ENCODE assay signal across 9 cellular contexts in genomic region chr3:172546628-172547214, GRCh38. TPM values are rescaled to one million over a fixed set of nuclear protein-coding genes. Genes with fewer than 3 reads are reported as not detected.
DNase-seq lines count a peak whose midpoint lies in the region; ATAC-seq and TF ChIP-seq lines count a peak whose summit lies in the region.
"Had no signal": no experiment of that assay in that cellular context is flagged by ENCODE, and none has a peak within 500 bp of the region (broad histone marks: within the 10 kb centered on the region; RNA-seq: fewer than 3 reads in every experiment).

No MANE protein-coding gene starts in this region.

- CTCF ChIA-PET in mammary epithelial cell (lab: Charles Lee; ENCODE audit: low non-redundant PET): interaction anchor here (1.0 kb wide), 1 partner anchor 70 kb away, joined by 4 read pairs; no protein-coding TSS in a partner anchor

- no peaks in the 10 kb centered on the region for H3K79me1 ChIP-seq in neuronal stem cell (ENCODE audit: low read depth, low read length)

- peak overlapping the region; percentile 83 for H3K27ac ChIP-seq in KOPT-K1 (ENCODE audit: low read depth, low read length, poor library complexity, severe bottlenecking)
- H3K27ac ChIP-seq in mammary epithelial cell (ENCODE audit: insufficient read depth, low read depth, low read length): peak overlapping the region; percentile 52
- peak overlapping the region in 3 of 5 donors; percentile 43 to 85 (median 43) for H3K27ac ChIP-seq in stomach
- no peak overlapping the region for H3K27ac ChIP-seq in neuronal stem cell (replicated peaks; ENCODE audit: low read length)

- H3K36me3 ChIP-seq in KOPT-K1 (ENCODE audit: insufficient read depth, low read length) (no peaks in the 10 kb centered on the region), mammary epithelial cell (ENCODE audit: insufficient read depth, low read length) (no peaks in the 10 kb centered on the region), stomach (no peaks in the 10 kb centered on the region), neuronal stem cell (replicated peaks in 1 of 2; ENCODE audit: control insufficient read depth in 2 of 2, insufficient read depth in 2 of 2, low read length in 2 of 2) (no peaks in the 10 kb centered on the region)

- no peak for DNase-seq in activated T-cell treated with anti-CD3 and anti-CD28 coated beads, Interleukin-2, amount 50 U/mL, for 72 hours
- DNase-seq in activated T-cell treated with anti-CD3 and anti-CD28 coated beads for 4 hours (no peak), mammary epithelial cell (no peak), stomach (no peak), NCI-H146 (lab: John Stamatoyannopoulos, UW) (no peak), neuronal stem cell (ENCODE audit: low spot score) (no peak), NCI-H2081 treated with DMSO at 0.1 percent for 48 hours (lab: John Stamatoyannopoulos, UW) (no peak)
- DNase-seq: NCI-H526 had no signal

- no TSS peak for BruUV-seq in mammary epithelial cell (replicated peaks; lab: Mats Ljungman, UMichigan)

- H3K4me3 ChIP-seq in mammary epithelial cell (replicated peaks in 1 of 3; ENCODE audit: insufficient read depth in 1 of 3, low read depth in 2 of 3, low read length in 3 of 3) (no peak overlapping the region), stomach (no peak overlapping the region), neuronal stem cell (ENCODE audit: low read length in 2 of 2) (no peak overlapping the region)

- H3K4me1 Mint-ChIP-seq in activated T-cell treated with anti-CD3 and anti-CD28 coated beads, Interleukin-2, amount 50 U/mL, for 72 hours (ENCODE audit: low read depth): peaks cover 47% of the 10 kb centered on the region

- no peak overlapping the region for H2BK12ac ChIP-seq in neuronal stem cell (ENCODE audit: low read length)

- H2BK15ac ChIP-seq in neuronal stem cell (ENCODE audit: low read length): no peak overlapping the region

- H3K9me3 Mint-ChIP-seq in activated T-cell treated with anti-CD3 and anti-CD28 coated beads, Interleukin-2, amount 50 U/mL, for 72 hours: no peaks in the 10 kb centered on the region

- in situ Hi-C loops in mammary epithelial cell (cut with MboI; ENCODE audit: low sequenced_read_pairs in 2 of 2): no loop called here

- dilution Hi-C loops in mammary epithelial cell (cut with HindIII; ENCODE audit: low sequenced_read_pairs): no loop called here

- H3K23ac ChIP-seq in neuronal stem cell (ENCODE audit: low read depth, low read length, poor library complexity): no peak overlapping the region

- no peak for ATAC-seq in activated T-cell treated with anti-CD3 and anti-CD28 coated beads, Interleukin-2, amount 50 U/mL, for 72 hours (replicated peaks in 1 of 2)

- TF ChIP-seq EP300 in stomach (IDR thresholded peaks at IDR 0.05): no peak

- peaks cover 0 to 2% of the 10 kb centered on the region in 2 donors for H3K36me3 Mint-ChIP-seq in activated T-cell treated with anti-CD3 and anti-CD28 coated beads, Interleukin-2, amount 50 U/mL, for 72 hours (ENCODE audit: insufficient read depth in 2 of 2)

- no peaks in the 10 kb centered on the region for H4K20me1 ChIP-seq in mammary epithelial cell (ENCODE audit: insufficient read depth, low read length)

- H3K4me1 ChIP-seq in mammary epithelial cell (ENCODE audit: insufficient read depth, low read length) (peaks cover 27% of the 10 kb centered on the region), stomach (peaks cover 16 to 54% (median 37%) of the 10 kb centered on the region in 4 donors), neuronal stem cell (ENCODE audit: control insufficient read depth in 2 of 2, insufficient read depth in 1 of 2, low read depth in 1 of 2, low read length in 2 of 2) (no peaks in the 10 kb centered on the region)

- H2BK120ac ChIP-seq in neuronal stem cell (ENCODE audit: low read depth, low read length): no peak overlapping the region

- no peak overlapping the region for H3K14ac ChIP-seq in neuronal stem cell (ENCODE audit: low read length)

- no peaks in the 10 kb centered on the region for H3K27me3 Mint-ChIP-seq in activated T-cell treated with anti-CD3 and anti-CD28 coated beads, Interleukin-2, amount 50 U/mL, for 72 hours (ENCODE audit: low read depth)

- no peaks in the 10 kb centered on the region for H3K27me3 ChIP-seq in mammary epithelial cell (ENCODE audit: insufficient read depth, low read length)
- no peaks in the 10 kb centered on the region for H3K27me3 ChIP-seq in stomach
- no peaks in the 10 kb centered on the region for H3K27me3 ChIP-seq in neuronal stem cell (ENCODE audit: control insufficient read depth in 3 of 3, insufficient read depth in 3 of 3, low read depth in 1 of 3, low read length in 3 of 3)

- H3K18ac ChIP-seq in neuronal stem cell (ENCODE audit: low read length): no peak overlapping the region

- H4K91ac ChIP-seq in neuronal stem cell (ENCODE audit: low read depth, low read length, poor library complexity): no peak overlapping the region

- H2AFZ ChIP-seq in mammary epithelial cell (ENCODE audit: low read depth, low read length): peak overlapping the region; percentile 22
- H2AFZ ChIP-seq in neuronal stem cell (ENCODE audit: low read length): no peak overlapping the region

- H3K4me3 Mint-ChIP-seq in activated T-cell treated with anti-CD3 and anti-CD28 coated beads, Interleukin-2, amount 50 U/mL, for 72 hours: peak overlapping the region in 1 of 2 donors; percentile 25

- H3K27ac Mint-ChIP-seq in activated T-cell treated with anti-CD3 and anti-CD28 coated beads, Interleukin-2, amount 50 U/mL, for 72 hours: peak overlapping the region; percentile 70

- no peak overlapping the region for H3K9ac ChIP-seq in mammary epithelial cell (ENCODE audit: insufficient read depth, low read length)
- no peak overlapping the region for H3K9ac ChIP-seq in neuronal stem cell (ENCODE audit: low read depth, low read length, poor library complexity)

- no peak for TF ChIP-seq CTCF in mammary epithelial cell (conservative IDR thresholded peaks at IDR 0.05 in 1 of 2, IDR thresholded peaks at IDR 0.05 in 1 of 2; ENCODE audit: extremely low read depth in 1 of 2, insufficient read depth in 1 of 2, low read depth in 1 of 2, low read length in 2 of 2)
- TF ChIP-seq CTCF in stomach (IDR thresholded peaks at IDR 0.05): no peak

- H3K4me2 ChIP-seq in mammary epithelial cell (ENCODE audit: insufficient read depth, low read depth, low read length) (peak overlapping the region; percentile 40), neuronal stem cell (ENCODE audit: insufficient read depth, low read length, poor library complexity, severe bottlenecking) (no peak overlapping the region)

- H3K9me3 ChIP-seq in KOPT-K1 (ENCODE audit: insufficient read depth, low read length, poor library complexity, severe bottlenecking): peaks cover 10% of the 10 kb centered on the region
- no peaks in the 10 kb centered on the region for H3K9me3 ChIP-seq in mammary epithelial cell (replicated peaks; ENCODE audit: insufficient read depth, low read length)
- no peaks in the 10 kb centered on the region for H3K9me3 ChIP-seq in stomach
- no peaks in the 10 kb centered on the region for H3K9me3 ChIP-seq in neuronal stem cell (replicated peaks in 1 of 2; ENCODE audit: control insufficient read depth in 2 of 2, insufficient read depth in 1 of 2, low read depth in 1 of 2, low read length in 2 of 2)

- no peak overlapping the region for H2AK5ac ChIP-seq in neuronal stem cell (ENCODE audit: low read depth, low read length)

- no peaks in the 10 kb centered on the region for H3K79me2 ChIP-seq in mammary epithelial cell (ENCODE audit: insufficient read depth, low read length)

- TF ChIP-seq POLR2A in stomach (IDR thresholded peaks at IDR 0.05): no peak

- H2BK5ac ChIP-seq in neuronal stem cell (ENCODE audit: low read length): no peak overlapping the region

- no peak overlapping the region for H4K8ac ChIP-seq in neuronal stem cell (ENCODE audit: low read depth, low read length)

- H3K4ac ChIP-seq in neuronal stem cell (ENCODE audit: low read length): no peak overlapping the region

- intact Hi-C loops in mammary epithelial cell (cut with micrococcal nuclease) (loop anchor here (1.0 to 2.0 kb wide), 2 partner anchors 50 to 56 kb away; no protein-coding TSS in a partner anchor), stomach (cut with DNase I; ENCODE audit: low total_unique reads) (no loop called here)

RNA-seq across cellular contexts. Expression of gene TNFSF10, which starts 23.5 kb away (rescaled TPM):
- 10 to 100 TPM; 30.3 to 44.0 TPM for total RNA-seq in activated T-cell treated with anti-CD3 and anti-CD28 coated beads, Interleukin-2, amount 50 U/mL, for 72 hours
- 1 to 10 TPM; 2.8 to 3.2 TPM for total RNA-seq in mammary epithelial cell
- polyA plus RNA-seq in mammary epithelial cell: 4.3 TPM
- polyA minus RNA-seq in mammary epithelial cell: not detected
- total RNA-seq in stomach: 10 to 100 TPM in 4 of 5 donors, 1 to 10 TPM in 1; 4.0 to 84.2 (median 29.2) TPM
- polyA plus RNA-seq in stomach: 10 to 100 TPM; 18.4 to 54.3 (median 18.5) TPM
- polyA plus RNA-seq in neuronal stem cell (2013, experiment 1 of 2): not detected
- polyA plus RNA-seq in neuronal stem cell (2013, experiment 2 of 2): not detected
